ENCODE assay signal across 1 cellular context in the genomic region with DNA sequence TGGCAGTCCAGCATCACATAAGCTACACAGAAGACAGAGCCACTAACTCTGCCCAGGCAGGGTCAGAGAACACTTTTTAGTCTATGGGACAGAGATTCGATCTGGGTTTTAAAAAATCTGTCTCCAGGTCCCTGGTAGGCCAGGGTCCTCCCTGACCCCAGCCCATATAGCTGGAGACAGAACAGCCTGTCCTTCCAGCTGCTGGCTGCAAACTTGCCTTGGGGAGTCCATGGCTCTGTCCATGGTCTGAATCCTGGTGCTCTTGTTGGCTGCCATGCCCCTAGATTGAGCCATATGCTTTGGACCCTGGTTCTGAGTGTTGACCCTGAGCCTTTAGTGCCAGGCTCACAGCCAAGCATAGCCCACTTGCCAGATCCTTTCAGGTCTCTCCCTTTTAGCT.
A peak's percentile ranks its signal among the peaks of the same experiment; 100 is the strongest.
TF ChIP-seq lines count a peak whose summit lies in the region.

No MANE protein-coding gene starts in this region.

TF ChIP-seq in K562, 482 proteins besides CTCF, POLR2A, EP300 and RAD21 (continued from another document):
- TF ChIP-seq, protein P1, sequence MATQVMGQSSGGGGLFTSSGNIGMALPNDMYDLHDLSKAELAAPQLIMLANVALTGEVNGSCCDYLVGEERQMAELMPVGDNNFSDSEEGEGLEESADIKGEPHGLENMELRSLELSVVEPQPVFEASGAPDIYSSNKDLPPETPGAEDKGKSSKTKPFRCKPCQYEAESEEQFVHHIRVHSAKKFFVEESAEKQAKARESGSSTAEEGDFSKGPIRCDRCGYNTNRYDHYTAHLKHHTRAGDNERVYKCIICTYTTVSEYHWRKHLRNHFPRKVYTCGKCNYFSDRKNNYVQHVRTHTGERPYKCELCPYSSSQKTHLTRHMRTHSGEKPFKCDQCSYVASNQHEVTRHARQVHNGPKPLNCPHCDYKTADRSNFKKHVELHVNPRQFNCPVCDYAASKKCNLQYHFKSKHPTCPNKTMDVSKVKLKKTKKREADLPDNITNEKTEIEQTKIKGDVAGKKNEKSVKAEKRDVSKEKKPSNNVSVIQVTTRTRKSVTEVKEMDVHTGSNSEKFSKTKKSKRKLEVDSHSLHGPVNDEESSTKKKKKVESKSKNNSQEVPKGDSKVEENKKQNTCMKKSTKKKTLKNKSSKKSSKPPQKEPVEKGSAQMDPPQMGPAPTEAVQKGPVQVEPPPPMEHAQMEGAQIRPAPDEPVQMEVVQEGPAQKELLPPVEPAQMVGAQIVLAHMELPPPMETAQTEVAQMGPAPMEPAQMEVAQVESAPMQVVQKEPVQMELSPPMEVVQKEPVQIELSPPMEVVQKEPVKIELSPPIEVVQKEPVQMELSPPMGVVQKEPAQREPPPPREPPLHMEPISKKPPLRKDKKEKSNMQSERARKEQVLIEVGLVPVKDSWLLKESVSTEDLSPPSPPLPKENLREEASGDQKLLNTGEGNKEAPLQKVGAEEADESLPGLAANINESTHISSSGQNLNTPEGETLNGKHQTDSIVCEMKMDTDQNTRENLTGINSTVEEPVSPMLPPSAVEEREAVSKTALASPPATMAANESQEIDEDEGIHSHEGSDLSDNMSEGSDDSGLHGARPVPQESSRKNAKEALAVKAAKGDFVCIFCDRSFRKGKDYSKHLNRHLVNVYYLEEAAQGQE (CRISPR knock-in tag; IDR thresholded peaks at IDR 0.05; ENCODE audit: low read depth): peak; percentile 91
- TF ChIP-seq, protein P2, sequence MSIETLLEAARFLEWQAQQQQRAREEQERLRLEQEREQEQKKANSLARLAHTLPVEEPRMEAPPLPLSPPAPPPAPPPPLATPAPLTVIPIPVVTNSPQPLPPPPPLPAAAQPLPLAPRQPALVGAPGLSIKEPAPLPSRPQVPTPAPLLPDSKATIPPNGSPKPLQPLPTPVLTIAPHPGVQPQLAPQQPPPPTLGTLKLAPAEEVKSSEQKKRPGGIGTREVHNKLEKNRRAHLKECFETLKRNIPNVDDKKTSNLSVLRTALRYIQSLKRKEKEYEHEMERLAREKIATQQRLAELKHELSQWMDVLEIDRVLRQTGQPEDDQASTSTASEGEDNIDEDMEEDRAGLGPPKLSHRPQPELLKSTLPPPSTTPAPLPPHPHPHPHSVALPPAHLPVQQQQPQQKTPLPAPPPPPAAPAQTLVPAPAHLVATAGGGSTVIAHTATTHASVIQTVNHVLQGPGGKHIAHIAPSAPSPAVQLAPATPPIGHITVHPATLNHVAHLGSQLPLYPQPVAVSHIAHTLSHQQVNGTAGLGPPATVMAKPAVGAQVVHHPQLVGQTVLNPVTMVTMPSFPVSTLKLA (conservative IDR thresholded peaks at IDR 0.05): no peak
- TF ChIP-seq DDX20 (tag; IDR thresholded peaks at IDR 0.05; ENCODE audit: low read depth) (no peak), RBBP5 (IDR thresholded peaks at IDR 0.05; ENCODE audit: borderline replicate concordance, insufficient read depth, low read length, poor library complexity, severe bottlenecking) (no peak), ZNF197 (CRISPR knock-in tag; IDR thresholded peaks at IDR 0.05; ENCODE audit: low read depth) (no peak), EHMT2 (IDR thresholded peaks at IDR 0.05) (peak; percentile 88), ZNF175 (CRISPR knock-in tag; IDR thresholded peaks at IDR 0.05; ENCODE audit: low read depth) (no peak), ZBTB7A (IDR thresholded peaks at IDR 0.05; ENCODE audit: borderline replicate concordance, control insufficient read depth, low read depth, low read length) (no peak), ARNT (IDR thresholded peaks at IDR 0.05) (no peak), HMGN3 (IDR thresholded peaks at IDR 0.05; ENCODE audit: borderline replicate concordance, extremely low read depth, insufficient read length, low read depth, low read length) (no peak), SPI1 (IDR thresholded peaks at IDR 0.05; ENCODE audit: borderline replicate concordance, low read depth, low read length) (no peak), ZNF586 (CRISPR knock-in tag; conservative IDR thresholded peaks at IDR 0.05) (no peak), HDGF (IDR thresholded peaks at IDR 0.05) (no peak), HDAC6 (IDR thresholded peaks at IDR 0.05; ENCODE audit: low read depth, low read length) (no peak)
- TF ChIP-seq, protein P3, sequence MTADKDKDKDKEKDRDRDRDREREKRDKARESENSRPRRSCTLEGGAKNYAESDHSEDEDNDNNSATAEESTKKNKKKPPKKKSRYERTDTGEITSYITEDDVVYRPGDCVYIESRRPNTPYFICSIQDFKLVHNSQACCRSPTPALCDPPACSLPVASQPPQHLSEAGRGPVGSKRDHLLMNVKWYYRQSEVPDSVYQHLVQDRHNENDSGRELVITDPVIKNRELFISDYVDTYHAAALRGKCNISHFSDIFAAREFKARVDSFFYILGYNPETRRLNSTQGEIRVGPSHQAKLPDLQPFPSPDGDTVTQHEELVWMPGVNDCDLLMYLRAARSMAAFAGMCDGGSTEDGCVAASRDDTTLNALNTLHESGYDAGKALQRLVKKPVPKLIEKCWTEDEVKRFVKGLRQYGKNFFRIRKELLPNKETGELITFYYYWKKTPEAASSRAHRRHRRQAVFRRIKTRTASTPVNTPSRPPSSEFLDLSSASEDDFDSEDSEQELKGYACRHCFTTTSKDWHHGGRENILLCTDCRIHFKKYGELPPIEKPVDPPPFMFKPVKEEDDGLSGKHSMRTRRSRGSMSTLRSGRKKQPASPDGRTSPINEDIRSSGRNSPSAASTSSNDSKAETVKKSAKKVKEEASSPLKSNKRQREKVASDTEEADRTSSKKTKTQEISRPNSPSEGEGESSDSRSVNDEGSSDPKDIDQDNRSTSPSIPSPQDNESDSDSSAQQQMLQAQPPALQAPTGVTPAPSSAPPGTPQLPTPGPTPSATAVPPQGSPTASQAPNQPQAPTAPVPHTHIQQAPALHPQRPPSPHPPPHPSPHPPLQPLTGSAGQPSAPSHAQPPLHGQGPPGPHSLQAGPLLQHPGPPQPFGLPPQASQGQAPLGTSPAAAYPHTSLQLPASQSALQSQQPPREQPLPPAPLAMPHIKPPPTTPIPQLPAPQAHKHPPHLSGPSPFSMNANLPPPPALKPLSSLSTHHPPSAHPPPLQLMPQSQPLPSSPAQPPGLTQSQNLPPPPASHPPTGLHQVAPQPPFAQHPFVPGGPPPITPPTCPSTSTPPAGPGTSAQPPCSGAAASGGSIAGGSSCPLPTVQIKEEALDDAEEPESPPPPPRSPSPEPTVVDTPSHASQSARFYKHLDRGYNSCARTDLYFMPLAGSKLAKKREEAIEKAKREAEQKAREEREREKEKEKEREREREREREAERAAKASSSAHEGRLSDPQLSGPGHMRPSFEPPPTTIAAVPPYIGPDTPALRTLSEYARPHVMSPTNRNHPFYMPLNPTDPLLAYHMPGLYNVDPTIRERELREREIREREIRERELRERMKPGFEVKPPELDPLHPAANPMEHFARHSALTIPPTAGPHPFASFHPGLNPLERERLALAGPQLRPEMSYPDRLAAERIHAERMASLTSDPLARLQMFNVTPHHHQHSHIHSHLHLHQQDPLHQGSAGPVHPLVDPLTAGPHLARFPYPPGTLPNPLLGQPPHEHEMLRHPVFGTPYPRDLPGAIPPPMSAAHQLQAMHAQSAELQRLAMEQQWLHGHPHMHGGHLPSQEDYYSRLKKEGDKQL (CRISPR knock-in tag; IDR thresholded peaks at IDR 0.05; ENCODE audit: borderline replicate concordance): no peak
- TF ChIP-seq, protein P4, sequence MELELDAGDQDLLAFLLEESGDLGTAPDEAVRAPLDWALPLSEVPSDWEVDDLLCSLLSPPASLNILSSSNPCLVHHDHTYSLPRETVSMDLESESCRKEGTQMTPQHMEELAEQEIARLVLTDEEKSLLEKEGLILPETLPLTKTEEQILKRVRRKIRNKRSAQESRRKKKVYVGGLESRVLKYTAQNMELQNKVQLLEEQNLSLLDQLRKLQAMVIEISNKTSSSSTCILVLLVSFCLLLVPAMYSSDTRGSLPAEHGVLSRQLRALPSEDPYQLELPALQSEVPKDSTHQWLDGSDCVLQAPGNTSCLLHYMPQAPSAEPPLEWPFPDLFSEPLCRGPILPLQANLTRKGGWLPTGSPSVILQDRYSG (tag; conservative IDR thresholded peaks at IDR 0.05; ENCODE audit: low read depth): no peak
- TF ChIP-seq, protein P5, sequence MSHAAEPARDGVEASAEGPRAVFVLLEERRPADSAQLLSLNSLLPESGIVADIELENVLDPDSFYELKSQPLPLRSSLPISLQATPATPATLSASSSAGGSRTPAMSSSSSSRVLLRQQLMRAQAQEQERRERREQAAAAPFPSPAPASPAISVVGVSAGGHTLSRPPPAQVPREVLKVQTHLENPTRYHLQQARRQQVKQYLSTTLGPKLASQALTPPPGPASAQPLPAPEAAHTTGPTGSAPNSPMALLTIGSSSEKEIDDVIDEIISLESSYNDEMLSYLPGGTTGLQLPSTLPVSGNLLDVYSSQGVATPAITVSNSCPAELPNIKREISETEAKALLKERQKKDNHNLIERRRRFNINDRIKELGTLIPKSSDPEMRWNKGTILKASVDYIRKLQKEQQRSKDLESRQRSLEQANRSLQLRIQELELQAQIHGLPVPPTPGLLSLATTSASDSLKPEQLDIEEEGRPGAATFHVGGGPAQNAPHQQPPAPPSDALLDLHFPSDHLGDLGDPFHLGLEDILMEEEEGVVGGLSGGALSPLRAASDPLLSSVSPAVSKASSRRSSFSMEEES (CRISPR knock-in tag; IDR thresholded peaks at IDR 0.05): no peak
